Comparison of ENCODE assay signal across 11 cellular contexts in the genomic region with DNA sequence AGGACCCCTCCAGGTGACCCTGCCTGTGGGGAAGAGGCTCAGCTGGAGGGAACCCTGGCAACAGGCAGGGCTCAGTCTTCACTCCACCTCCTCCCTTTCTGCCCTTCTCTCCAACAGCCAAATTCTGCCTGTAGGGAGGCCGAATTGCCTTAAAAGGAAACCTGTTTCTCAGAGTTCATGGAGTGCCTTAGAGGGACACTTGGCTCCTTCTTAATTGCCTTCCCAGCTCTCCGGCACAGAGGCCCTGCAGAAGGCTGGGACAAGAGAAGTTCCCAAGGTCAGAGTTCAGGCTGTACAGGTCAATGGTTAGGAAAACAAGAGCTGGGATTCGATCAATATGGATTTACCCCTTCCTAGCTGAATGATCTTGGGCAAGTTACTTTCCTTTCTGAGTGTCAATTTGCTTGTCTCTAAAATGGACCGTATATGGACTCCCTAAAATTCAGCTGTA. TPM values are rescaled to one million over a fixed set of nuclear protein-coding genes. Genes with fewer than 3 reads are reported as not detected.
DNase-seq lines count a peak whose midpoint lies in the region; TF ChIP-seq lines count a peak whose summit lies in the region.
"Had no signal": no experiment of that assay in that cellular context is flagged by ENCODE, and none has a peak within 500 bp of the region (broad histone marks: within the 10 kb centered on the region; RNA-seq: fewer than 3 reads in every experiment).

No MANE protein-coding gene starts in this region.

- H3K27me3 ChIP-seq in esophagus muscularis mucosa, result no peaks in the 10 kb centered on the region
- no peaks in the 10 kb centered on the region for H3K27me3 ChIP-seq in thyroid gland

- no peak for TF ChIP-seq CTCF in RWPE1 (conservative IDR thresholded peaks at IDR 0.05; ENCODE audit: low read depth)
- TF ChIP-seq CTCF in esophagus muscularis mucosa (IDR thresholded peaks at IDR 0.05), result no peak
- TF ChIP-seq CTCF in thyroid gland (IDR thresholded peaks at IDR 0.05), result no peak

- peak overlapping the region; percentile 41 for H3K27ac ChIP-seq in RWPE1
- H3K27ac ChIP-seq in esophagus muscularis mucosa (replicated peaks in 1 of 4), result peak overlapping the region; percentile 93 to 99 (median 97)
- peak overlapping the region; percentile 85 to 99 (median 96) for H3K27ac ChIP-seq in thyroid gland

- H3K4me3 ChIP-seq in esophagus muscularis mucosa, result peak overlapping the region; percentile 24 to 88 (median 80)
- no peak overlapping the region for H3K4me3 ChIP-seq in thyroid gland (replicated peaks in 1 of 3)

- POLR2A ChIA-PET in RWPE1 (lab: Yijun Ruan, JAX; ENCODE audit: low non-redundant PET), result no interaction called here

- 27% methylated on average over 4 of the region's 4 CpGs for WGBS in esophagus muscularis mucosa
- 24 to 49% methylated on average over 4 of the region's 4 CpGs for WGBS in thyroid gland, 2 donors

- H3K4me1 ChIP-seq in esophagus muscularis mucosa (peaks cover 82 to 100% (median 98%) of the 10 kb centered on the region in 4 donors), thyroid gland (peaks cover 76 to 99% of the 10 kb centered on the region in 2 donors)

- H3K36me3 ChIP-seq in esophagus muscularis mucosa, result peaks cover 0 to 13% (median 8%) of the 10 kb centered on the region in 4 donors
- H3K36me3 ChIP-seq in thyroid gland, result no peaks in the 10 kb centered on the region
- H3K36me3 ChIP-seq: WERI-Rb-1 had no signal

- TF ChIP-seq EP300 in esophagus muscularis mucosa (IDR thresholded peaks at IDR 0.05), result no peak

- DNase-seq in RWPE1 (ENCODE audit: low spot score) (no peak), esophagus muscularis mucosa (ENCODE audit: extremely low spot score) (no peak), midbrain (lab: John Stamatoyannopoulos, UW) (peak; percentile 86), thyroid gland (peak; percentile 72 to 73), NCI-H774 (lab: John Stamatoyannopoulos, UW) (no peak), cerebellar nuclear complex (lab: John Stamatoyannopoulos, UW) (no peak), hepatic stellate cell (ENCODE audit: low spot score) (no peak), CD1c-positive myeloid dendritic cell (ENCODE audit: extremely low spot score) (no peak)
- DNase-seq: activated naive CD4-positive, alpha-beta T cell treated with anti-CD3 and anti-CD28 coated beads for 36 hours; Karpas-422; WERI-Rb-1 had no signal

- no peaks in the 10 kb centered on the region for H3K9me3 ChIP-seq in esophagus muscularis mucosa
- no peaks in the 10 kb centered on the region for H3K9me3 ChIP-seq in thyroid gland

- intact Hi-C loops in esophagus muscularis mucosa (cut with DNase I), result no loop called here
- intact Hi-C loops in thyroid gland (cut with DNase I), result no loop called here

- CTCF ChIA-PET in RWPE1 (lab: Yijun Ruan, JAX), result interaction anchor here (0.8 to 3.9 kb wide), 4 partner anchors 12 to 19 kb away, joined by 3 to 33 read pairs (median 4); no protein-coding TSS in a partner anchor

- TF ChIP-seq POLR2A in esophagus muscularis mucosa (IDR thresholded peaks at IDR 0.05; ENCODE audit: low read depth) (no peak), thyroid gland (IDR thresholded peaks at IDR 0.05) (peak in 1 of 2 donors; percentile 83)

RNA-seq across cellular contexts. Expression of a gene that starts 6.2 kb away (rescaled TPM):
- total RNA-seq in esophagus muscularis mucosa, result 1,000 to 10,000 TPM; 3,645 to 7,984 (median 5,321) TPM
- total RNA-seq in thyroid gland, result 100 to 1,000 TPM; 285 to 835 (median 454) TPM

RNA-seq across cellular contexts. Expression of a gene that starts 31.7 kb away (rescaled TPM):
- total RNA-seq in esophagus muscularis mucosa (100 to 1,000 TPM in 2 of 4 donors, 10 to 100 TPM in 2; 63.5 to 158 (median 106) TPM), thyroid gland (10 to 100 TPM; 17.2 to 33.3 (median 21.6) TPM)

RNA-seq across cellular contexts. Expression of a gene that starts 38.2 kb away (rescaled TPM):
- total RNA-seq in esophagus muscularis mucosa, result 10 to 100 TPM; 12.9 to 35.5 (median 21.9) TPM
- total RNA-seq in thyroid gland, result 10 to 100 TPM; 13.3 to 29.7 (median 24.1) TPM

Comparison
In these comparisons a context has a peak if more than half of its experiments do, and no peak if none do; other contexts are left out.
1. DNase-seq: peak in midbrain (single experiment) and thyroid gland (2 of 2); none in RWPE1 (single experiment), esophagus muscularis mucosa (single experiment), NCI-H774 (single experiment), cerebellar nuclear complex (0 of 2), hepatic stellate cell (single experiment) and CD1c-positive myeloid dendritic cell (single experiment).
2. H3K27ac ChIP-seq: peak in every context shown above with its lines; median percentile 97 in esophagus muscularis mucosa; 96 in thyroid gland; 41 in RWPE1.
3. H3K4me3 ChIP-seq: peak in esophagus muscularis mucosa (4 of 4); none in thyroid gland (0 of 3).
4. RNA of a gene that starts 6.2 kb away (total RNA-seq): 3,645 to 7,984 TPM in esophagus muscularis mucosa; 285 to 835 TPM in thyroid gland; every median in the first group is over 4 times any median in the second.